1 cellular context compared by ENCODE assay signal in genomic region chr19:1027953-1028902, GRCh38.
TF ChIP-seq lines count a peak whose summit lies in the region.

No MANE protein-coding gene starts in this region.

TF ChIP-seq in HepG2, 621 proteins besides CTCF, POLR2A, EP300 and RAD21 (continued from another document and continues in another):
- TF ChIP-seq, protein P1, sequence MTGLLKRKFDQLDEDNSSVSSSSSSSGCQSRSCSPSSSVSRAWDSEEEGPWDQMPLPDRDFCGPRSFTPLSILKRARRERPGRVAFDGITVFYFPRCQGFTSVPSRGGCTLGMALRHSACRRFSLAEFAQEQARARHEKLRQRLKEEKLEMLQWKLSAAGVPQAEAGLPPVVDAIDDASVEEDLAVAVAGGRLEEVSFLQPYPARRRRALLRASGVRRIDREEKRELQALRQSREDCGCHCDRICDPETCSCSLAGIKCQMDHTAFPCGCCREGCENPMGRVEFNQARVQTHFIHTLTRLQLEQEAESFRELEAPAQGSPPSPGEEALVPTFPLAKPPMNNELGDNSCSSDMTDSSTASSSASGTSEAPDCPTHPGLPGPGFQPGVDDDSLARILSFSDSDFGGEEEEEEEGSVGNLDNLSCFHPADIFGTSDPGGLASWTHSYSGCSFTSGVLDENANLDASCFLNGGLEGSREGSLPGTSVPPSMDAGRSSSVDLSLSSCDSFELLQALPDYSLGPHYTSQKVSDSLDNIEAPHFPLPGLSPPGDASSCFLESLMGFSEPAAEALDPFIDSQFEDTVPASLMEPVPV (CRISPR knock-in tag; IDR thresholded peaks at IDR 0.05): no peak
- TF ChIP-seq MEIS1 (CRISPR knock-in tag; IDR thresholded peaks at IDR 0.05; ENCODE audit: borderline replicate concordance) (no peak), TRIM24 (CRISPR knock-in tag; IDR thresholded peaks at IDR 0.05) (no peak), CREB1 (IDR thresholded peaks at IDR 0.05) (no peak), CREB1 (CRISPR knock-in tag; IDR thresholded peaks at IDR 0.05) (no peak), ZNF790 (CRISPR knock-in tag; IDR thresholded peaks at IDR 0.05; ENCODE audit: borderline replicate concordance) (no peak), ZBED4 (CRISPR knock-in tag; IDR thresholded peaks at IDR 0.05; ENCODE audit: borderline replicate concordance) (no peak), ZNF335 (CRISPR knock-in tag; IDR thresholded peaks at IDR 0.05) (no peak; the same call in 1 of the 2 replicates), GABPA (IDR thresholded peaks at IDR 0.05; ENCODE audit: low read depth, low read length) (peak; percentile 76), GABPA (CRISPR knock-in tag; IDR thresholded peaks at IDR 0.05; ENCODE audit: low read depth) (peak; percentile 87), ZNF550 (CRISPR knock-in tag; IDR thresholded peaks at IDR 0.05; ENCODE audit: borderline replicate concordance) (no peak), RBAK (CRISPR knock-in tag; IDR thresholded peaks at IDR 0.05) (no peak), SUZ12 (IDR thresholded peaks at IDR 0.05; ENCODE audit: low read depth, low read length) (no peak), TCF7 (IDR thresholded peaks at IDR 0.05; ENCODE audit: low read depth) (peak; percentile 72), SAP130 (CRISPR knock-in tag; IDR thresholded peaks at IDR 0.05; ENCODE audit: low read depth) (peak; percentile 77), CCDC6 (CRISPR knock-in tag; IDR thresholded peaks at IDR 0.05) (no peak), SRF (IDR thresholded peaks at IDR 0.05; ENCODE audit: low read depth, low read length) (no peak), ELK4 (CRISPR knock-in tag; IDR thresholded peaks at IDR 0.05; ENCODE audit: borderline replicate concordance) (no peak), ARID2 (CRISPR knock-in tag; IDR thresholded peaks at IDR 0.05; ENCODE audit: borderline replicate concordance) (no peak), ZSCAN12 (CRISPR knock-in tag; IDR thresholded peaks at IDR 0.05) (no peak), NFATC3 (CRISPR knock-in tag; IDR thresholded peaks at IDR 0.05) (no peak), ZNF75D (CRISPR knock-in tag; IDR thresholded peaks at IDR 0.05; ENCODE audit: borderline replicate concordance) (no peak), EED (CRISPR knock-in tag; IDR thresholded peaks at IDR 0.05) (no peak), MAZ (IDR thresholded peaks at IDR 0.05; ENCODE audit: borderline replicate concordance, low read depth, low read length) (0 out of 2 replicates have a peak, but pooled peaks have one; percentile 14), MAZ (CRISPR knock-in tag; IDR thresholded peaks at IDR 0.05; ENCODE audit: low read depth) (peak; percentile 62; the same call in 1 of the 2 replicates), HOXA7 (CRISPR knock-in tag; IDR thresholded peaks at IDR 0.05) (no peak), RCOR2 (CRISPR knock-in tag; IDR thresholded peaks at IDR 0.05) (0 out of 2 replicates have a peak, but pooled peaks have one; percentile 17), ZNF180 (CRISPR knock-in tag; IDR thresholded peaks at IDR 0.05; ENCODE audit: borderline replicate concordance, low read depth) (no peak), ZNF646 (CRISPR knock-in tag; IDR thresholded peaks at IDR 0.05) (no peak), THAP9 (CRISPR knock-in tag; IDR thresholded peaks at IDR 0.05; ENCODE audit: borderline replicate concordance) (no peak), ZNF30 (CRISPR knock-in tag; IDR thresholded peaks at IDR 0.05) (no peak), BRCA1 (CRISPR knock-in tag; IDR thresholded peaks at IDR 0.05) (0 out of 2 replicates have a peak, but pooled peaks have one; percentile 35), ZNF224 (CRISPR knock-in tag; IDR thresholded peaks at IDR 0.05) (0 out of 2 replicates have a peak, but pooled peaks have one; percentile 44), ZBTB3 (CRISPR knock-in tag; IDR thresholded peaks at IDR 0.05; ENCODE audit: borderline replicate concordance, low read depth) (no peak)
- TF ChIP-seq, protein P2, sequence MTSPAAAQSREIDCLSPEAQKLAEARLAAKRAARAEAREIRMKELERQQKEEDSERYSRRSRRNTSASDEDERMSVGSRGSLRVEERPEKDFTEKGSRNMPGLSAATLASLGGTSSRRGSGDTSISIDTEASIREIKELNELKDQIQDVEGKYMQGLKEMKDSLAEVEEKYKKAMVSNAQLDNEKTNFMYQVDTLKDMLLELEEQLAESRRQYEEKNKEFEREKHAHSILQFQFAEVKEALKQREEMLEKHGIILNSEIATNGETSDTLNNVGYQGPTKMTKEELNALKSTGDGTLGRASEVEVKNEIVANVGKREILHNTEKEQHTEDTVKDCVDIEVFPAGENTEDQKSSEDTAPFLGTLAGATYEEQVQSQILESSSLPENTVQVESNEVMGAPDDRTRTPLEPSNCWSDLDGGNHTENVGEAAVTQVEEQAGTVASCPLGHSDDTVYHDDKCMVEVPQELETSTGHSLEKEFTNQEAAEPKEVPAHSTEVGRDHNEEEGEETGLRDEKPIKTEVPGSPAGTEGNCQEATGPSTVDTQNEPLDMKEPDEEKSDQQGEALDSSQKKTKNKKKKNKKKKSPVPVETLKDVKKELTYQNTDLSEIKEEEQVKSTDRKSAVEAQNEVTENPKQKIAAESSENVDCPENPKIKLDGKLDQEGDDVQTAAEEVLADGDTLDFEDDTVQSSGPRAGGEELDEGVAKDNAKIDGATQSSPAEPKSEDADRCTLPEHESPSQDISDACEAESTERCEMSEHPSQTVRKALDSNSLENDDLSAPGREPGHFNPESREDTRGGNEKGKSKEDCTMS (CRISPR knock-in tag; conservative IDR thresholded peaks at IDR 0.05): no peak
- TF ChIP-seq, protein P3, sequence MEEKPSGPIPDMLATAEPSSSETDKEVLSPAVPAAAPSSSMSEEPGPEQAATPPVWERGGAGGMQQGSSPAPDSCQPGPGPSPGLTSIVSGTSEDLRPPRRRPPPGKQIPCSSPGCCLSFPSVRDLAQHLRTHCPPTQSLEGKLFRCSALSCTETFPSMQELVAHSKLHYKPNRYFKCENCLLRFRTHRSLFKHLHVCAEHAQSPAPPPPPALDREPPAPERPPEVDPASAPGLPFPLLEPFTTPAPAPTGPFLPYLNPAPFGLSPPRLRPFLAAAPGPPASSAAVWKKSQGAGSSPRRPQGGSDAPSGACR (CRISPR knock-in tag; IDR thresholded peaks at IDR 0.05): no peak
- TF ChIP-seq, protein P4, sequence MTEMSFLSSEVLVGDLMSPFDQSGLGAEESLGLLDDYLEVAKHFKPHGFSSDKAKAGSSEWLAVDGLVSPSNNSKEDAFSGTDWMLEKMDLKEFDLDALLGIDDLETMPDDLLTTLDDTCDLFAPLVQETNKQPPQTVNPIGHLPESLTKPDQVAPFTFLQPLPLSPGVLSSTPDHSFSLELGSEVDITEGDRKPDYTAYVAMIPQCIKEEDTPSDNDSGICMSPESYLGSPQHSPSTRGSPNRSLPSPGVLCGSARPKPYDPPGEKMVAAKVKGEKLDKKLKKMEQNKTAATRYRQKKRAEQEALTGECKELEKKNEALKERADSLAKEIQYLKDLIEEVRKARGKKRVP (CRISPR knock-in tag; IDR thresholded peaks at IDR 0.05): no peak
- TF ChIP-seq, protein P5, sequence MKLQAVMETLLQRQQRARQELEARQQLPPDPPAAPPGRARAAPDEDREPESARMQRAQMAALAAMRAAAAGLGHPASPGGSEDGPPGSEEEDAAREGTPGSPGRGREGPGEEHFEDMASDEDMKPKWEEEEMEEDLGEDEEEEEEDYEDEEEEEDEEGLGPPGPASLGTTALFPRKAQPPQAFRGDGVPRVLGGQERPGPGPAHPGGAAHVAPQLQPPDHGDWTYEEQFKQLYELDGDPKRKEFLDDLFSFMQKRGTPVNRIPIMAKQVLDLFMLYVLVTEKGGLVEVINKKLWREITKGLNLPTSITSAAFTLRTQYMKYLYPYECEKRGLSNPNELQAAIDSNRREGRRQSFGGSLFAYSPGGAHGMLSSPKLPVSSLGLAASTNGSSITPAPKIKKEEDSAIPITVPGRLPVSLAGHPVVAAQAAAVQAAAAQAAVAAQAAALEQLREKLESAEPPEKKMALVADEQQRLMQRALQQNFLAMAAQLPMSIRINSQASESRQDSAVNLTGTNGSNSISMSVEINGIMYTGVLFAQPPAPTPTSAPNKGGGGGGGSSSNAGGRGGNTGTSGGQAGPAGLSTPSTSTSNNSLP (IDR thresholded peaks at IDR 0.05; ENCODE audit: low read depth, low read length): no peak
